ENCODE assay signal across 1 cellular context in genomic region chr19:48203227-48203793, GRCh38.
TF ChIP-seq lines count a peak whose summit lies in the region.

No MANE protein-coding gene starts in this region.

TF ChIP-seq in SK-N-SH treated with all-trans-retinoic acid at 6 μM for 48 hours, 23 proteins besides CTCF, POLR2A, EP300 and RAD21 (continued from another document):
- no peak for TF ChIP-seq ARNTL (CRISPR knock-in tag; IDR thresholded peaks at IDR 0.05; ENCODE audit: borderline replicate concordance, low read depth)
- TF ChIP-seq GLIS3 (CRISPR knock-in tag; IDR thresholded peaks at IDR 0.05), result no peak
- TF ChIP-seq TCF4 (CRISPR knock-in tag; IDR thresholded peaks at IDR 0.05; ENCODE audit: borderline replicate concordance), result no peak
- no peak for TF ChIP-seq SNAI2 (CRISPR knock-in tag; IDR thresholded peaks at IDR 0.05)
- no peak for TF ChIP-seq CSDC2 (CRISPR knock-in tag; IDR thresholded peaks at IDR 0.05)
